ENCODE assay signal across 8 cellular contexts in the genomic region with DNA sequence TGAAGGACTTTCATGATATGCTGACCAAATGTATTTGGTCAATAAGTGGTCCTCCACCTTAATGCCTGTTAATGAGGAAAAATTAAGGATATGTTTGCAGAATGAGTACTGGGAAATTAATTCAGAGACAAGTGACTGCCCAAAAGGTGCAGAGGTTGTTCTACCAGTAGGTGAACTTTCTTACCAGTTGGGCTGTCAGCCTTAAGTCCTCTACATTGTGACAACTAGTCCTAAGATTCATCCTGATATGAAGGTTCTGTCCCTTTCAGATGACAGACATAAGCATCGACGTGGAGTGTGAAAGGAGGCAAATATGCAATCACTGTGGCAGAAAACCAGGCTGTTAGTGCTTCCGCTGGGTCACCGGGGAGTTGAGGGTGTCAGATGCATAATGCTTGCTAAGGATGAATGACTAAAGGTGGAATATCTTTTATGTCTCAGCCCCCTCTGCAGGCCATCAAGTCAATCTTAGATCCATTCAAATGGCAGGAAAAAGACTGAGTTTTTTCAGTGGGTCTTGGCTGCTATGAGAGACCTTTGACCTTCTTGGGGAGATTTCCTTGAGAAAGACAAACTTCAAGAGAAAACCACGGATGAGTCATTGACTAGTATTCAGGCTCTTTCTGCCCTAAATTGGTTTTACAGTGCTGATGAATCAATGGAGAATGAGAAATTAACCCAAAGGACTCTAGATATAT.
DNase-seq lines count a peak whose midpoint lies in the region; ATAC-seq and TF ChIP-seq lines count a peak whose summit lies in the region.

No MANE protein-coding gene starts in this region.

- H3K9me3 ChIP-seq in OCI-LY7 (ENCODE audit: low read length) (no peaks in the 10 kb centered on the region), tibial nerve (no peaks in the 10 kb centered on the region)

- H3K4me3 ChIP-seq in OCI-LY7 (ENCODE audit: low read depth, low read length, poor library complexity, severe bottlenecking): no peak overlapping the region
- no peak overlapping the region for H3K4me3 ChIP-seq in tibial nerve

- H3K4me2 ChIP-seq in OCI-LY7 (ENCODE audit: low read length): no peak overlapping the region

- H3K27me3 Mint-ChIP-seq in type B pancreatic cell: no peaks in the 10 kb centered on the region

- no peaks in the 10 kb centered on the region for H3K27me3 ChIP-seq in tibial nerve

- TF ChIP-seq CTCF in OCI-LY7 (conservative IDR thresholded peaks at IDR 0.05; ENCODE audit: low read length): 0 out of 2 replicates have a peak, but pooled peaks have one; percentile 22
- no peak for TF ChIP-seq CTCF in tibial nerve (IDR thresholded peaks at IDR 0.05)
- no peak for TF ChIP-seq CTCF in type B pancreatic cell (conservative IDR thresholded peaks at IDR 0.05)

- TF ChIP-seq EP300 in tibial nerve (IDR thresholded peaks at IDR 0.05): no peak

- H3K27ac Mint-ChIP-seq in type B pancreatic cell: no peak overlapping the region

- CTCF ChIA-PET in OCI-LY7 (lab: Charles Lee; ENCODE audit: unreplicated experiment): no interaction called here

- no peaks in the 10 kb centered on the region for H3K36me3 ChIP-seq in OCI-LY7 (ENCODE audit: insufficient read depth, low read length)
- H3K36me3 ChIP-seq in tibial nerve: no peaks in the 10 kb centered on the region

- DNase-seq in AG20443 (ENCODE audit: low spot score) (peak; percentile 30), OCI-LY7 (ENCODE audit: low spot score) (peak; percentile 5), germinal center (ENCODE audit: low spot score) (peak; percentile 4), tibial nerve (ENCODE audit: low spot score in 2 of 2) (no peak), type B pancreatic cell (ENCODE audit: extremely low spot score, unreplicated experiment) (no peak), amygdala (lab: John Stamatoyannopoulos, UW) (no peak)

- intact Hi-C loops in OCI-LY7 (cut with micrococcal nuclease; ENCODE audit: unreplicated experiment): no loop called here

- peak; percentile 80 for ATAC-seq in GM18868 (IDR thresholded peaks at IDR 0.05; ENCODE audit: unreplicated experiment)
- peak; percentile 77 for ATAC-seq in HG03280 (IDR thresholded peaks at IDR 0.05; ENCODE audit: unreplicated experiment)

- H3K4me1 ChIP-seq in OCI-LY7 (ENCODE audit: insufficient read depth, low read length, poor library complexity, severe bottlenecking) (no peaks in the 10 kb centered on the region), tibial nerve (no peaks in the 10 kb centered on the region)

- H3K9me2 ChIP-seq in OCI-LY7 (ENCODE audit: insufficient read depth, low read length): no peaks in the 10 kb centered on the region

- peaks cover 5% of the 10 kb centered on the region for H3K9me3 Mint-ChIP-seq in type B pancreatic cell

- no peak overlapping the region for H2AFZ ChIP-seq in OCI-LY7 (ENCODE audit: low read length)

- no peaks in the 10 kb centered on the region for H3K79me2 ChIP-seq in OCI-LY7 (ENCODE audit: insufficient read depth, low read depth, low read length)

- H3K4me1 Mint-ChIP-seq in type B pancreatic cell (ENCODE audit: unreplicated experiment): peaks cover 13% of the 10 kb centered on the region

- no TSS peak for BruUV-seq in OCI-LY7 (replicated peaks; lab: Mats Ljungman, UMichigan)

- no peak for TF ChIP-seq POLR2A in tibial nerve (IDR thresholded peaks at IDR 0.05)

- POLR2A ChIA-PET in OCI-LY7 (lab: Charles Lee): no interaction called here

- no peaks in the 10 kb centered on the region for H3K36me3 Mint-ChIP-seq in type B pancreatic cell

- 45 to 47% methylated on average over 5 of the region's 5 CpGs for WGBS in tibial nerve, 2 donors

- no peaks in the 10 kb centered on the region for H4K20me1 ChIP-seq in OCI-LY7 (ENCODE audit: insufficient read depth, low read length)

- H3K27ac ChIP-seq in OCI-LY7 (ENCODE audit: low read depth, low read length, poor library complexity, severe bottlenecking) (no peak overlapping the region), tibial nerve (no peak overlapping the region)

- H3K4me3 Mint-ChIP-seq in type B pancreatic cell: no peak overlapping the region

Comparison
In these comparisons a context has a peak if more than half of its experiments do, and no peak if none do; other contexts are left out.
1. DNase-seq: peak in AG20443 (single experiment), OCI-LY7 (single experiment) and germinal center (single experiment); none in tibial nerve (0 of 2), type B pancreatic cell (single experiment) and amygdala (0 of 56).